15 cellular contexts compared by ENCODE assay signal in genomic region chr3:74089854-74090253, GRCh38.
"Had no signal": no experiment of that assay in that cellular context is flagged by ENCODE, and none has a peak within 500 bp of the region (broad histone marks: within the 10 kb centered on the region; RNA-seq: fewer than 3 reads in every experiment).

No MANE protein-coding gene starts in this region.

- H3K27me3 ChIP-seq: hepatocyte, tibial nerve had no signal

- H3K9ac ChIP-seq: parathyroid adenoma had no signal

- H2AFZ ChIP-seq: hepatocyte, parathyroid adenoma had no signal

- DNase-seq: activated CD4-positive, alpha-beta memory T cell treated with anti-CD3 and anti-CD28 coated beads, Interleukin-2, amount 10 ng/mL, durations not matched to agents 7 days and 5 days; activated CD4-positive, alpha-beta T cell treated with anti-CD3 and anti-CD28 coated beads for 36 hours; activated gamma-delta T cell; activated naive CD8-positive, alpha-beta T cell treated with anti-CD3 and anti-CD28 coated beads, Interleukin-2, amount 10 ng/mL, durations not matched to agents 7 days and 5 days; activated T-cell treated with anti-CD3 and anti-CD28 coated beads, Interleukin-2, amount 50 U/mL, for 48 hours; aorta; effector CD4-positive, alpha-beta T cell; midbrain; T1000 had no signal

- H3K36me3 ChIP-seq: tibial nerve had no signal

- H3K79me2 ChIP-seq: hepatocyte, parathyroid adenoma had no signal

- H3K27ac ChIP-seq: coronary artery, hepatocyte, parathyroid adenoma, skin epidermis, tibial nerve, VCaP had no signal

- H3K9me3 ChIP-seq: tibial nerve had no signal

- H3K4me3 ChIP-seq: coronary artery, hepatocyte, skin epidermis, tibial nerve had no signal

- H3K4me2 ChIP-seq: hepatocyte had no signal

- H3K4me1 ChIP-seq: parathyroid adenoma, tibial nerve had no signal

- ATAC-seq: activated CD4-positive, alpha-beta T cell treated with anti-CD3 and anti-CD28 coated beads for 36 hours had no signal
